Comparison of ENCODE assay signal across 8 cellular contexts in the genomic region with DNA sequence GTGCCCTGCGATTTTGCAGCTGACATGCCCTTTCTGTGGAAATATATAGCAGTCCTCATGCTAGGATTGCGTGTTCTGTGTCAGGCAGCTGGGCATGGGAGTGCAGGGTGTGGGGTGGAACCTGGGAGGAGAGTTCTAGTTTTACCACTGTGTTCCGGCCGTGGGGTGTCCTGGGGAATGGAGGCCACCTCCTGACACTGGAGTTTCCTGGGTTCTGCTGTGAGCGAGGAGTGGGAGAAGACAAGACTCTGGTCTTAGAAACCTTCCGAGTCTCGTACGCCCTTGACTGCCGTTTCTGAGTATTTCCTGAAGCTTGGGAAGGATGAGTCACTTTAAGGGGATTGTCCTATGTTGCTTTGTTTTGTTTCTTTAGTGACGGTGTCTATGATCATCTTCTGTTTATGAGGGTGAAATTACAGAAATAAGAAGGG. TPM values are rescaled to one million over a fixed set of nuclear protein-coding genes. Genes with fewer than 3 reads are reported as not detected.
DNase-seq lines count a peak whose midpoint lies in the region; ATAC-seq and TF ChIP-seq lines count a peak whose summit lies in the region.

No MANE protein-coding gene starts in this region.

- peaks cover 46 to 55% (median 49%) of the 10 kb centered on the region in 3 donors for H3K4me1 ChIP-seq in skeletal muscle tissue (ENCODE audit: control insufficient read depth in 3 of 3, insufficient read depth in 3 of 3, low read length in 3 of 3)

- intact Hi-C loops in Right ventricle myocardium inferior (cut with DNase I), result no loop called here

- H3K4me3 ChIP-seq in HL-60 (replicated peaks; ENCODE audit: insufficient read depth, low read length) (no peak overlapping the region), skeletal muscle tissue (ENCODE audit: low read length in 3 of 3) (peak overlapping the region in 2 of 3 donors; percentile 5 to 23)

- TF ChIP-seq CTCF in HL-60 (IDR thresholded peaks at IDR 0.05; ENCODE audit: insufficient read depth, low read length), result no peak

- H3K9ac ChIP-seq in skeletal muscle tissue (ENCODE audit: low read depth in 1 of 3, low read length in 3 of 3), result peak overlapping the region in 2 of 3 donors; percentile 4 to 46

- peak overlapping the region; percentile 69 for H3K27ac ChIP-seq in HL-60 (replicated peaks)
- peak overlapping the region; percentile 54 for H3K27ac ChIP-seq in skeletal muscle tissue (ENCODE audit: low read depth, low read length)

- peak; percentile 45 for ATAC-seq in Right ventricle myocardium inferior
- no peak for ATAC-seq in GM18520 (IDR thresholded peaks at IDR 0.05; ENCODE audit: unreplicated experiment)
- no peak for ATAC-seq in GM18861 (IDR thresholded peaks at IDR 0.05; ENCODE audit: unreplicated experiment)

- DNase-seq in HL-60 (ENCODE audit: low read depth in 1 of 2, low spot score in 1 of 2) (peak in 1 of 2 experiments; percentile 21), Right ventricle myocardium inferior (ENCODE audit: missing footprints) (no peak), retina (no peak), GF-D8 (lab: John Stamatoyannopoulos, UW) (no peak)
- peak; percentile 68 to 69 for DNase-seq in activated T-cell treated with anti-CD3 and anti-CD28 coated beads, Interleukin-2, amount 50 U/mL, for 48 hours

- no peaks in the 10 kb centered on the region for H3K9me3 ChIP-seq in skeletal muscle tissue (ENCODE audit: control insufficient read depth in 3 of 3, low read length in 3 of 3)

- peaks cover 21 to 27% (median 23%) of the 10 kb centered on the region in 3 donors for H3K36me3 ChIP-seq in skeletal muscle tissue (ENCODE audit: control insufficient read depth in 3 of 3, insufficient read depth in 3 of 3, low read length in 3 of 3)

- H3K27me3 ChIP-seq in HL-60 (ENCODE audit: insufficient read depth, poor library complexity, severe bottlenecking) (no peaks in the 10 kb centered on the region), skeletal muscle tissue (ENCODE audit: control insufficient read depth in 3 of 3, insufficient read depth in 3 of 3, low read length in 3 of 3) (no peaks in the 10 kb centered on the region)

RNA-seq across cellular contexts. Expression of gene CD99, which starts 19.0 kb away (rescaled TPM):
- total RNA-seq in Right ventricle myocardium inferior (359 TPM), skeletal muscle tissue (122 TPM)

RNA-seq across cellular contexts. Expression of gene XG, which starts 41.8 kb away (rescaled TPM):
- total RNA-seq in Right ventricle myocardium inferior (0.19 TPM), skeletal muscle tissue (3.1 TPM)

Comparison
In these comparisons a context has a peak if more than half of its experiments do, and no peak if none do; other contexts are left out.
1. DNase-seq: peak in activated T-cell treated with anti-CD3 and anti-CD28 coated beads, Interleukin-2, amount 50 U/mL, for 48 hours (2 of 2); none in Right ventricle myocardium inferior (single experiment), retina (single experiment) and GF-D8 (single experiment).